8 cellular contexts compared by ENCODE assay signal in genomic region chr1:92749024-92749634, GRCh38. TPM values are rescaled to one million over a fixed set of nuclear protein-coding genes. Genes with fewer than 3 reads are reported as not detected.
A peak's percentile ranks its signal among the peaks of the same experiment; 100 is the strongest.
DNase-seq lines count a peak whose midpoint lies in the region; ATAC-seq and TF ChIP-seq lines count a peak whose summit lies in the region.

No MANE protein-coding gene starts in this region.

- H3K79me2 ChIP-seq in DND-41 (ENCODE audit: insufficient read depth, low read length) = no peaks in the 10 kb centered on the region

- H3K4me3 Mint-ChIP-seq in memory B cell = no peak overlapping the region

- peak; percentile 99 for ATAC-seq in DND-41 (ENCODE audit: insufficient read depth, low read depth)
- ATAC-seq in GM21737 (IDR thresholded peaks at IDR 0.05; ENCODE audit: unreplicated experiment) = peak; percentile 62
- peak; percentile 89 for ATAC-seq in memory B cell (ENCODE audit: low read depth)
- ATAC-seq in upper lobe of right lung = peak; percentile 90
- no peak for ATAC-seq in GM21526 (IDR thresholded peaks at IDR 0.05; ENCODE audit: low FRiP score, unreplicated experiment)

- H3K27me3 ChIP-seq in DND-41 (ENCODE audit: insufficient read depth, low read length, poor library complexity) (no peaks in the 10 kb centered on the region), upper lobe of right lung (no peaks in the 10 kb centered on the region)

- H3K27ac ChIP-seq in DND-41 (ENCODE audit: low read length) (no peak overlapping the region), upper lobe of right lung (no peak overlapping the region)

- peaks cover 4% of the 10 kb centered on the region for H3K36me3 Mint-ChIP-seq in memory B cell

- intact Hi-C loops in upper lobe of right lung (cut with DNase I) = no loop called here

- H3K36me3 ChIP-seq in DND-41 (ENCODE audit: insufficient read depth, low read length) (no peaks in the 10 kb centered on the region), upper lobe of right lung (no peaks in the 10 kb centered on the region)

- DNase-seq in DND-41 = peak; percentile 64
- peak; percentile 42 for DNase-seq in NCI-H1105 (lab: John Stamatoyannopoulos, UW)
- peak; percentile 7 for DNase-seq in T follicular helper cell (ENCODE audit: low read depth)
- DNase-seq in effector CD4-positive, alpha-beta T cell = peak; percentile 7
- DNase-seq in memory B cell (ENCODE audit: low spot score in 2 of 2) = peak in 1 of 2 donors; percentile 44
- no peak for DNase-seq in upper lobe of right lung

- H3K9ac ChIP-seq in DND-41 (ENCODE audit: low read depth, low read length) = no peak overlapping the region

- H3K27me3 Mint-ChIP-seq in memory B cell = no peaks in the 10 kb centered on the region

- H3K4me1 ChIP-seq in DND-41 (ENCODE audit: insufficient read depth, low read length) = no peaks in the 10 kb centered on the region
- no peaks in the 10 kb centered on the region for H3K4me1 ChIP-seq in upper lobe of right lung

- H3K9me3 ChIP-seq in DND-41 (ENCODE audit: insufficient read depth, low read length, severe bottlenecking) (no peaks in the 10 kb centered on the region), upper lobe of right lung (no peaks in the 10 kb centered on the region)

- H3K4me1 Mint-ChIP-seq in memory B cell = peaks cover 21% of the 10 kb centered on the region

- no peak overlapping the region for H3K27ac Mint-ChIP-seq in memory B cell

- TF ChIP-seq CTCF in DND-41 (IDR thresholded peaks at IDR 0.05; ENCODE audit: borderline replicate concordance, extremely low read depth, low read length, poor library complexity, severe bottlenecking) (peak; percentile 85), upper lobe of right lung (IDR thresholded peaks at IDR 0.05) (peak; percentile 72)

- H3K9me3 Mint-ChIP-seq in memory B cell = no peaks in the 10 kb centered on the region

- H2AFZ ChIP-seq in DND-41 (ENCODE audit: low read depth, low read length) = no peak overlapping the region

- no peaks in the 10 kb centered on the region for H4K20me1 ChIP-seq in DND-41 (ENCODE audit: insufficient read depth, low read length)

- no peak overlapping the region for H3K4me2 ChIP-seq in DND-41 (ENCODE audit: insufficient read depth, low read length)

- H3K4me3 ChIP-seq in DND-41 (ENCODE audit: low read depth in 1 of 2, low read length in 2 of 2) (no peak overlapping the region), upper lobe of right lung (no peak overlapping the region)

RNA-seq across cellular contexts. Expression of gene EVI5, which starts 35.8 kb away (rescaled TPM):
- total RNA-seq in upper lobe of right lung = 43.7 TPM
